ENCODE assay signal across 19 cellular contexts in the genomic region with DNA sequence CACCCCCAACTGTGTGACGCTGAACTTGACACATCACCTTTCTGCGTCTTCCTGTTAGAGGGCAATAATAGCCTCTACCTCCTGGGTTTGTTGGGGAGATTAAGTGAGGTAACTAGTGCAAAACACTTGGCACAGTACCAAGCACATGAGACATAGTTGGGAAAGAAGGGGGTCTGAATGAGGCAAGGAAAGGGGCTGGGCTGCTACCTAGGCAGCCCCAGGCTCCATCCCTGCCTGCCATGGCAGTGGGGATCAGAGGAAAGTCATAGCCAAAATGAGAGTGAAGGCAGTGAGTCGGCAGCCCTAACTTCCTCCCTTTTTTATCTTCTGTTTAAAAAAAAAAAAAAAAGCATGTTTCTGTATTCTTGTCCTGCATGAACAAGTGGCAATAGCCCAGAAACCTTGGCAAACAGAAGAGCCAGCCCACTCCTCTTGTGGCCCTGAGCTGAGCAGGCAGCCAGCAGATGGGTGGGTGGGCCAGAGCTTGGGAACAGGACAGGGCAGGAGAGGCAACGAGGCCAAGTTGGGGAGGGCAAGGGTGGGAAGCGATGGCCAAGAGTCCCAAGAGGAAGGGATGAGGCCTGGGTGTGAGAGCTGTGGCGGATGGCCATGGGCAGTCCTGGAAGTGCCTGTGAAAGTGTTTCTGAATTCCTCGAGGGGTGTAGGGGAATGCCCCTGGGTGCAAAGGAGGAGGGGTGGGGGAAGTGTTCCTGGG.
DNase-seq lines count a peak whose midpoint lies in the region; ATAC-seq and TF ChIP-seq lines count a peak whose summit lies in the region.
"Had no signal": no experiment of that assay in that cellular context is flagged by ENCODE, and none has a peak within 500 bp of the region (broad histone marks: within the 10 kb centered on the region; RNA-seq: fewer than 3 reads in every experiment).

No MANE protein-coding gene starts in this region.

- no peak overlapping the region for H3K4me3 Mint-ChIP-seq in nephron
- H3K4me3 Mint-ChIP-seq: activated CD8-positive, alpha-beta T cell treated with anti-CD3 and anti-CD28 coated beads, Interleukin-2, amount 10 ng/mL, durations not matched to agents 7 days and 5 days; activated naive CD8-positive, alpha-beta T cell treated with anti-CD3 and anti-CD28 coated beads, Interleukin-2, amount 50 U/mL, for 24 hours; effector memory CD8-positive, alpha-beta T cell had no signal

- no peaks in the 10 kb centered on the region for H3K9me3 Mint-ChIP-seq in nephron
- H3K9me3 Mint-ChIP-seq: activated naive CD8-positive, alpha-beta T cell treated with anti-CD3 and anti-CD28 coated beads, Interleukin-2, amount 50 U/mL, for 24 hours; effector memory CD8-positive, alpha-beta T cell had no signal

- peaks cover 8% of the 10 kb centered on the region for H3K27me3 Mint-ChIP-seq in nephron (ENCODE audit: low read depth)

- peak overlapping the region in 2 of 3 experiments; percentile 91 to 95 for H3K27ac Mint-ChIP-seq in nephron
- H3K27ac Mint-ChIP-seq: activated CD8-positive, alpha-beta T cell treated with anti-CD3 and anti-CD28 coated beads, Interleukin-2, amount 10 ng/mL, durations not matched to agents 7 days and 5 days; activated naive CD8-positive, alpha-beta T cell treated with anti-CD3 and anti-CD28 coated beads, Interleukin-2, amount 50 U/mL, for 24 hours had no signal

- no peak for TF ChIP-seq POLR2A in GM18505 (IDR thresholded peaks at IDR 0.05; ENCODE audit: borderline replicate concordance, extremely low read depth, insufficient read depth, insufficient read length)

- ATAC-seq in HG03442 (IDR thresholded peaks at IDR 0.05; ENCODE audit: unreplicated experiment) (no peak), GM21360 (IDR thresholded peaks at IDR 0.05; ENCODE audit: unreplicated experiment) (no peak), GM18505 (IDR thresholded peaks at IDR 0.05; ENCODE audit: unreplicated experiment) (no peak)
- ATAC-seq: activated CD8-positive, alpha-beta T cell treated with anti-CD3 and anti-CD28 coated beads, Interleukin-2, amount 10 ng/mL, durations not matched to agents 7 days and 5 days; activated naive CD8-positive, alpha-beta T cell treated with anti-CD3 and anti-CD28 coated beads, Interleukin-2, amount 50 U/mL, for 24 hours; effector memory CD8-positive, alpha-beta T cell had no signal

- peaks cover 57% of the 10 kb centered on the region for H3K4me1 Mint-ChIP-seq in nephron
- H3K4me1 Mint-ChIP-seq: activated naive CD8-positive, alpha-beta T cell treated with anti-CD3 and anti-CD28 coated beads, Interleukin-2, amount 50 U/mL, for 24 hours had no signal

- H3K36me3 Mint-ChIP-seq in nephron (ENCODE audit: low read depth), result no peaks in the 10 kb centered on the region

- DNase-seq in ELR (ENCODE audit: low read depth), result peak; percentile 51
- peak; percentile 13 for DNase-seq in OCI-M1 (lab: John Stamatoyannopoulos, UW)
- no peak for DNase-seq in activated naive CD4-positive, alpha-beta T cell treated with anti-CD3 and anti-CD28 coated beads, Interleukin-2, amount 50 U/mL, for 16 hours
- DNase-seq: activated CD8-positive, alpha-beta T cell treated with anti-CD3 and anti-CD28 coated beads, Interleukin-2, amount 10 ng/mL, durations not matched to agents 7 days and 5 days; activated naive CD8-positive, alpha-beta T cell treated with anti-CD3 and anti-CD28 coated beads, Interleukin-2, amount 50 U/mL, for 24 hours; AML-193; caudate nucleus; effector memory CD8-positive, alpha-beta T cell; GDM1; NCI-H2029 treated with DMSO at 0.1 percent for 48 hours; NCI-H526 treated with DMSO at 0.1 percent for 48 hours; RPMI8226; stimulated activated CD4-positive, alpha-beta T cell treated with anti-CD3 and anti-CD28 coated beads, Interleukin-4, amount 100 ng/mL, for 1 hour; WERI-Rb-1 had no signal

- TF ChIP-seq CTCF in nephron (IDR thresholded peaks at IDR 0.05; ENCODE audit: unreplicated experiment in 3 of 3), result no peak

- H3K27ac ChIP-seq in cingulate gyrus (ENCODE audit: low read depth, low read length), result peak overlapping the region; percentile 10
- H3K27ac ChIP-seq: WERI-Rb-1 had no signal
